1 cellular context compared by ENCODE assay signal in the genomic region with DNA sequence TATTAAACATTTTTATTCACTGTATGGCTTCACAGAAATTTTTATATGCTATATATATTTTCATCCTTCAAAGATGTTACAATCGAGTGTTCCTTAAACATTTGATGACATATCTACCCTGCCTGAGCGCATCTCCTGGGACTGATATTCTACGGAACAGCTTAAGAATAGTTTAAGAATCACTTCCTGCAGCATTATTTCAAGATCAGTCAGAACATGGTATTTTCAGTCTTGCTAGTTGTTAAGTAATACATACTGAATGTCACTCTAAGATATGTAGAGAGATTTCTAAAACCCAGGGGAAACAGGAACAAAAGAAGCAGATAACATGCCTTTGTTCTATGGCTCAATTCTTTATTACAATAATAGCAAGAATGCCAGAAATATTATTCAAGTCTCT.
TF ChIP-seq lines count a peak whose summit lies in the region.

No MANE protein-coding gene starts in this region.

TF ChIP-seq in IMR-90, 13 proteins besides CTCF, POLR2A, EP300 and RAD21:
- no peak for TF ChIP-seq RFX5 (IDR thresholded peaks at IDR 0.05; ENCODE audit: low read depth, low read length)
- no peak for TF ChIP-seq MAZ (IDR thresholded peaks at IDR 0.05; ENCODE audit: borderline replicate concordance, low read depth, low read length)
- no peak for TF ChIP-seq BHLHE40 (IDR thresholded peaks at IDR 0.05; ENCODE audit: low read depth, low read length)
- no peak for TF ChIP-seq NFE2L2 (IDR thresholded peaks at IDR 0.05; ENCODE audit: low read depth, low read length)
- no peak; the same call in 1 of the 2 replicates for TF ChIP-seq CEBPB (IDR thresholded peaks at IDR 0.05; ENCODE audit: low read depth, low read length)
- TF ChIP-seq MXI1 (IDR thresholded peaks at IDR 0.05; ENCODE audit: borderline replicate concordance, low read depth, low read length): no peak
- no peak for TF ChIP-seq SMC3 (IDR thresholded peaks at IDR 0.05; ENCODE audit: low read depth, low read length)
- no peak for TF ChIP-seq USF2 (IDR thresholded peaks at IDR 0.05; ENCODE audit: low read depth, low read length)
- TF ChIP-seq CHD1 (IDR thresholded peaks at IDR 0.05; ENCODE audit: low read depth, low read length): no peak
- no peak for TF ChIP-seq FOS (IDR thresholded peaks at IDR 0.05; ENCODE audit: low read depth, low read length)
- TF ChIP-seq MAFK (IDR thresholded peaks at IDR 0.05; ENCODE audit: low read depth, low read length): no peak
- TF ChIP-seq RCOR1 (IDR thresholded peaks at IDR 0.05; ENCODE audit: insufficient replicate concordance, low read length): no peak
- TF ChIP-seq, protein P1, sequence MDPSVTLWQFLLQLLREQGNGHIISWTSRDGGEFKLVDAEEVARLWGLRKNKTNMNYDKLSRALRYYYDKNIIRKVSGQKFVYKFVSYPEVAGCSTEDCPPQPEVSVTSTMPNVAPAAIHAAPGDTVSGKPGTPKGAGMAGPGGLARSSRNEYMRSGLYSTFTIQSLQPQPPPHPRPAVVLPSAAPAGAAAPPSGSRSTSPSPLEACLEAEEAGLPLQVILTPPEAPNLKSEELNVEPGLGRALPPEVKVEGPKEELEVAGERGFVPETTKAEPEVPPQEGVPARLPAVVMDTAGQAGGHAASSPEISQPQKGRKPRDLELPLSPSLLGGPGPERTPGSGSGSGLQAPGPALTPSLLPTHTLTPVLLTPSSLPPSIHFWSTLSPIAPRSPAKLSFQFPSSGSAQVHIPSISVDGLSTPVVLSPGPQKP (IDR thresholded peaks at IDR 0.05; ENCODE audit: borderline replicate concordance, low read depth, low read length): no peak
